ENCODE assay signal across 20 cellular contexts in the genomic region with DNA sequence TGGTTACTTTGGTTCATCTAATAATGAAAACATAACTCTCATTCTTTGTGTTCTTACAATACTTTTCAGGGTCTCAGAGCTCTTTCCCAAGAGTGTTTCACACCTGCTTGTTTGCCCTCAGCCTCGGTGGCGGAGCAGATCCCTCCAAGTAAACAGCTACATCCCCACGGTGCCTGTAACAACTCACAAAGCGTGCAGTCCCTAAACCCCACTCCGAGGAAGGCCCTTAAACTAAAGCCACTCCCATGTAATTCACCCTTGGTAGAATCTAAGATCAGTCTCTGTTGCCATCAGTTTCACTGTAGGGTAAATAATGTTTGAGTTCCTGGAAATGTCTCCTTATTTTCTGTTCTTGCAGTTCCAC.
DNase-seq lines count a peak whose midpoint lies in the region; ATAC-seq and TF ChIP-seq lines count a peak whose summit lies in the region.
"Had no signal": no experiment of that assay in that cellular context is flagged by ENCODE, and none has a peak within 500 bp of the region (broad histone marks: within the 10 kb centered on the region; RNA-seq: fewer than 3 reads in every experiment).

No MANE protein-coding gene starts in this region.

- peaks cover 21% of the 10 kb centered on the region for H3K4me1 ChIP-seq in foreskin keratinocyte
- no peaks in the 10 kb centered on the region for H3K4me1 ChIP-seq in right lobe of liver
- H3K4me1 ChIP-seq: Peyer's patch had no signal

- H3K27me3 ChIP-seq in foreskin keratinocyte (no peaks in the 10 kb centered on the region), right lobe of liver (no peaks in the 10 kb centered on the region)
- H3K27me3 ChIP-seq: Peyer's patch had no signal

- WGBS in right lobe of liver (ENCODE audit: insufficient coverage, low coverage, low lambda C conversion rate, missing lambda C conversion rate), result 34% methylated on average over 4 of the region's 5 CpGs

- H3K9me3 Mint-ChIP-seq in WTC11, result peaks cover 3% of the 10 kb centered on the region
- H3K9me3 Mint-ChIP-seq in nephron progenitor cell, result peaks cover 2% of the 10 kb centered on the region
- peaks cover 2% of the 10 kb centered on the region for H3K9me3 Mint-ChIP-seq in activated CD4-positive, alpha-beta T cell treated with anti-CD3 and anti-CD28 coated beads, Interleukin-2, amount 10 ng/mL, durations not matched to agents 24 days and 14 days
- H3K9me3 Mint-ChIP-seq: HFFc6 had no signal

- H3K27me3 Mint-ChIP-seq in WTC11 (ENCODE audit: low read depth), result peaks cover 8% of the 10 kb centered on the region
- peaks cover 11% of the 10 kb centered on the region for H3K27me3 Mint-ChIP-seq in nephron progenitor cell (ENCODE audit: low read depth, poor library complexity)
- H3K27me3 Mint-ChIP-seq in activated CD4-positive, alpha-beta T cell treated with anti-CD3 and anti-CD28 coated beads, Interleukin-2, amount 10 ng/mL, durations not matched to agents 24 days and 14 days, result no peaks in the 10 kb centered on the region
- H3K27me3 Mint-ChIP-seq: CD4-positive, CD25-positive, alpha-beta regulatory T cell had no signal

- no peaks in the 10 kb centered on the region for H3K9me3 ChIP-seq in right lobe of liver
- H3K9me3 ChIP-seq: Peyer's patch had no signal

- H3K27ac Mint-ChIP-seq in WTC11 (peak overlapping the region; percentile 25), nephron progenitor cell (peak overlapping the region; percentile 33)
- H3K27ac Mint-ChIP-seq in activated CD4-positive, alpha-beta T cell treated with anti-CD3 and anti-CD28 coated beads, Interleukin-2, amount 10 ng/mL, durations not matched to agents 24 days and 14 days, result no peak overlapping the region
- H3K27ac Mint-ChIP-seq: B cell; CD4-positive, CD25-positive, alpha-beta regulatory T cell; HFFc6 had no signal

- no peaks in the 10 kb centered on the region for H3K36me3 ChIP-seq in right lobe of liver
- H3K36me3 ChIP-seq: Peyer's patch had no signal

- intact Hi-C loops in right lobe of liver (cut with DNase I), result no loop called here
- intact Hi-C loops in activated CD4-positive, alpha-beta T cell treated with anti-CD3 and anti-CD28 coated beads, Interleukin-2, amount 10 ng/mL, durations not matched to agents 24 days and 14 days (cut with micrococcal nuclease), result no loop called here

- DNase-seq in NCI-H748 (lab: John Stamatoyannopoulos, UW; ENCODE audit: unreplicated experiment), result peak; percentile 41
- DNase-seq in NCI-H748 treated with DMSO at 0.1 percent for 48 hours (lab: John Stamatoyannopoulos, UW), result no peak
- DNase-seq in WTC11 (ENCODE audit: low spot score), result no peak
- DNase-seq in nephron progenitor cell, result no peak
- no peak for DNase-seq in SIG-M5 (lab: John Stamatoyannopoulos, UW)
- no peak for DNase-seq in foreskin keratinocyte
- no peak for DNase-seq in right lobe of liver
- DNase-seq in activated CD4-positive, alpha-beta T cell treated with anti-CD3 and anti-CD28 coated beads, Interleukin-2, amount 10 ng/mL, durations not matched to agents 24 days and 14 days, result no peak
- DNase-seq: 8988T; CD4-positive, CD25-positive, alpha-beta regulatory T cell; DMS153; GF-D8; HFFc6; MV-4-11; NCI-H1694 treated with DMSO at 0.1 percent for 48 hours; NCI-H2107; NCI-H510A; Peyer's patch had no signal

- POLR2A ChIA-PET in WTC11 (lab: Charles Lee), result no interaction called here

- TF ChIP-seq POLR2A in right lobe of liver (IDR thresholded peaks at IDR 0.05), result no peak

- H3K27ac ChIP-seq in foreskin keratinocyte, result no peak overlapping the region
- H3K27ac ChIP-seq in right lobe of liver, result no peak overlapping the region
- H3K27ac ChIP-seq: KMS-11, Peyer's patch had no signal

- H3K4me3 Mint-ChIP-seq in WTC11 (no peak overlapping the region), nephron progenitor cell (no peak overlapping the region)
- H3K4me3 Mint-ChIP-seq in activated CD4-positive, alpha-beta T cell treated with anti-CD3 and anti-CD28 coated beads, Interleukin-2, amount 10 ng/mL, durations not matched to agents 24 days and 14 days, result no peak overlapping the region
- H3K4me3 Mint-ChIP-seq: B cell; CD4-positive, CD25-positive, alpha-beta regulatory T cell; HFFc6 had no signal

- no peak overlapping the region for H3K4me3 ChIP-seq in right lobe of liver
- H3K4me3 ChIP-seq: Peyer's patch had no signal

- no peaks in the 10 kb centered on the region for H3K36me3 Mint-ChIP-seq in WTC11
- no peaks in the 10 kb centered on the region for H3K36me3 Mint-ChIP-seq in nephron progenitor cell (ENCODE audit: low read depth)
- H3K36me3 Mint-ChIP-seq in activated CD4-positive, alpha-beta T cell treated with anti-CD3 and anti-CD28 coated beads, Interleukin-2, amount 10 ng/mL, durations not matched to agents 24 days and 14 days (ENCODE audit: low read depth), result no peaks in the 10 kb centered on the region
- H3K36me3 Mint-ChIP-seq: CD4-positive, CD25-positive, alpha-beta regulatory T cell had no signal

- CTCF ChIA-PET in WTC11 (lab: Charles Lee), result no interaction called here

- TF ChIP-seq CTCF in WTC11 (IDR thresholded peaks at IDR 0.05), result no peak
- TF ChIP-seq CTCF in nephron progenitor cell (IDR thresholded peaks at IDR 0.05), result no peak
- TF ChIP-seq CTCF in foreskin keratinocyte (conservative IDR thresholded peaks at IDR 0.05), result no peak
- TF ChIP-seq CTCF in right lobe of liver (IDR thresholded peaks at IDR 0.05), result no peak

- H3K4me1 Mint-ChIP-seq in WTC11 (peaks cover 91% of the 10 kb centered on the region), nephron progenitor cell (peaks cover 63% of the 10 kb centered on the region)
- no peaks in the 10 kb centered on the region for H3K4me1 Mint-ChIP-seq in activated CD4-positive, alpha-beta T cell treated with anti-CD3 and anti-CD28 coated beads, Interleukin-2, amount 10 ng/mL, durations not matched to agents 24 days and 14 days
- H3K4me1 Mint-ChIP-seq: B cell; CD4-positive, CD25-positive, alpha-beta regulatory T cell had no signal

- ATAC-seq in WTC11 (no peak), foreskin keratinocyte (no peak), right lobe of liver (no peak)

TF ChIP-seq in WTC11, 78 proteins besides CTCF, POLR2A, EP300 and RAD21 (continues in another document):
- TF ChIP-seq ZNF317 (CRISPR knock-in tag; IDR thresholded peaks at IDR 0.05; ENCODE audit: borderline replicate concordance, low read depth), result no peak
- no peak for TF ChIP-seq SOX15 (CRISPR knock-in tag; IDR thresholded peaks at IDR 0.05)
- no peak for TF ChIP-seq TCF7 (CRISPR knock-in tag; IDR thresholded peaks at IDR 0.05; ENCODE audit: low read depth)
- TF ChIP-seq, protein P1, sequence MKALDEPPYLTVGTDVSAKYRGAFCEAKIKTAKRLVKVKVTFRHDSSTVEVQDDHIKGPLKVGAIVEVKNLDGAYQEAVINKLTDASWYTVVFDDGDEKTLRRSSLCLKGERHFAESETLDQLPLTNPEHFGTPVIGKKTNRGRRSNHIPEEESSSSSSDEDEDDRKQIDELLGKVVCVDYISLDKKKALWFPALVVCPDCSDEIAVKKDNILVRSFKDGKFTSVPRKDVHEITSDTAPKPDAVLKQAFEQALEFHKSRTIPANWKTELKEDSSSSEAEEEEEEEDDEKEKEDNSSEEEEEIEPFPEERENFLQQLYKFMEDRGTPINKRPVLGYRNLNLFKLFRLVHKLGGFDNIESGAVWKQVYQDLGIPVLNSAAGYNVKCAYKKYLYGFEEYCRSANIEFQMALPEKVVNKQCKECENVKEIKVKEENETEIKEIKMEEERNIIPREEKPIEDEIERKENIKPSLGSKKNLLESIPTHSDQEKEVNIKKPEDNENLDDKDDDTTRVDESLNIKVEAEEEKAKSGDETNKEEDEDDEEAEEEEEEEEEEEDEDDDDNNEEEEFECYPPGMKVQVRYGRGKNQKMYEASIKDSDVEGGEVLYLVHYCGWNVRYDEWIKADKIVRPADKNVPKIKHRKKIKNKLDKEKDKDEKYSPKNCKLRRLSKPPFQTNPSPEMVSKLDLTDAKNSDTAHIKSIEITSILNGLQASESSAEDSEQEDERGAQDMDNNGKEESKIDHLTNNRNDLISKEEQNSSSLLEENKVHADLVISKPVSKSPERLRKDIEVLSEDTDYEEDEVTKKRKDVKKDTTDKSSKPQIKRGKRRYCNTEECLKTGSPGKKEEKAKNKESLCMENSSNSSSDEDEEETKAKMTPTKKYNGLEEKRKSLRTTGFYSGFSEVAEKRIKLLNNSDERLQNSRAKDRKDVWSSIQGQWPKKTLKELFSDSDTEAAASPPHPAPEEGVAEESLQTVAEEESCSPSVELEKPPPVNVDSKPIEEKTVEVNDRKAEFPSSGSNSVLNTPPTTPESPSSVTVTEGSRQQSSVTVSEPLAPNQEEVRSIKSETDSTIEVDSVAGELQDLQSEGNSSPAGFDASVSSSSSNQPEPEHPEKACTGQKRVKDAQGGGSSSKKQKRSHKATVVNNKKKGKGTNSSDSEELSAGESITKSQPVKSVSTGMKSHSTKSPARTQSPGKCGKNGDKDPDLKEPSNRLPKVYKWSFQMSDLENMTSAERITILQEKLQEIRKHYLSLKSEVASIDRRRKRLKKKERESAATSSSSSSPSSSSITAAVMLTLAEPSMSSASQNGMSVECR (CRISPR knock-in tag; IDR thresholded peaks at IDR 0.05; ENCODE audit: borderline replicate concordance), result no peak
- TF ChIP-seq, protein P2, sequence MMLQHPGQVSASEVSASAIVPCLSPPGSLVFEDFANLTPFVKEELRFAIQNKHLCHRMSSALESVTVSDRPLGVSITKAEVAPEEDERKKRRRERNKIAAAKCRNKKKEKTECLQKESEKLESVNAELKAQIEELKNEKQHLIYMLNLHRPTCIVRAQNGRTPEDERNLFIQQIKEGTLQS (CRISPR knock-in tag; conservative IDR thresholded peaks at IDR 0.05), result no peak
- TF ChIP-seq, protein P3, sequence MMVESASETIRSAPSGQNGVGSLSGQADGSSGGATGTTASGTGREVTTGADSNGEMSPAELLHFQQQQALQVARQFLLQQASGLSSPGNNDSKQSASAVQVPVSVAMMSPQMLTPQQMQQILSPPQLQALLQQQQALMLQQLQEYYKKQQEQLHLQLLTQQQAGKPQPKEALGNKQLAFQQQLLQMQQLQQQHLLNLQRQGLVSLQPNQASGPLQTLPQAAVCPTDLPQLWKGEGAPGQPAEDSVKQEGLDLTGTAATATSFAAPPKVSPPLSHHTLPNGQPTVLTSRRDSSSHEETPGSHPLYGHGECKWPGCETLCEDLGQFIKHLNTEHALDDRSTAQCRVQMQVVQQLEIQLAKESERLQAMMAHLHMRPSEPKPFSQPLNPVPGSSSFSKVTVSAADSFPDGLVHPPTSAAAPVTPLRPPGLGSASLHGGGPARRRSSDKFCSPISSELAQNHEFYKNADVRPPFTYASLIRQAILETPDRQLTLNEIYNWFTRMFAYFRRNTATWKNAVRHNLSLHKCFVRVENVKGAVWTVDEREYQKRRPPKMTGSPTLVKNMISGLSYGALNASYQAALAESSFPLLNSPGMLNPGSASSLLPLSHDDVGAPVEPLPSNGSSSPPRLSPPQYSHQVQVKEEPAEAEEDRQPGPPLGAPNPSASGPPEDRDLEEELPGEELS (CRISPR knock-in tag; IDR thresholded peaks at IDR 0.05), result no peak
- TF ChIP-seq ZBTB21 (CRISPR knock-in tag; IDR thresholded peaks at IDR 0.05; ENCODE audit: borderline replicate concordance), result no peak
- TF ChIP-seq ZNF671 (CRISPR knock-in tag; IDR thresholded peaks at IDR 0.05), result no peak
